24 cellular contexts compared by ENCODE assay signal in the genomic region with DNA sequence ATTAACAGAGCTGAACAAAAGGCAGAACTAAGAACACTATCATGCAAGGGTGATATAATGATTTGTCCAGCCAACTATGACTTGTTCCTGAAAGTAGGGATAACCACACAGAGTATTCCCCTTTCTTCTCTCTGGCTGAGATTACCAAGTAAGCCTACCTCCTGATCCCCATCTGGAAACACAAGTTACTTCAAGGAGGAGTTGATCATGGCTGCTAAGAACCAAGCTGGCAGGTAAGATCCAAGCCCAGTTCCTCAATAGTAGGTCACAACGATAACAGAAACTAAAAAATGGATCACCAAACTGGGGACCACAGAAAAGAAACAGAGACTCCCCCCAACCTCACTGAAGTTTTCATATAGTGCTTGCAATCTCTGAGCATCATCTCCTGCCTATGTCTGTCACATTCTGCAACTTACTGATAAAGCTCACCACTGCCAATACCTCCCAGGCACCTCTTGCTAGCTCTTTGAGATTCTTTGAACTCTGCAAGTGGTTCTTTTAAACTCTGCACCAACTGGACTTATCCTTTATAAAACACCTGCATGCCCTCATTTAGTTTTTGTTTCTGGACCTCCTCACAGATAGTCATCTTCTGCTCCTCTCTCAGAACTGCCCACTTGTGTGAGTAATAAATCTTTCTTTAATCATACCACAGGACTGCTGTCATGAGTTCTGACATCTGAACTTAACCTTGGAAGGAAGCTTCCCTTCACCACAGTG.
DNase-seq lines count a peak whose midpoint lies in the region; ATAC-seq and TF ChIP-seq lines count a peak whose summit lies in the region.
"Had no signal": no experiment of that assay in that cellular context is flagged by ENCODE, and none has a peak within 500 bp of the region (broad histone marks: within the 10 kb centered on the region; RNA-seq: fewer than 3 reads in every experiment).

No MANE protein-coding gene starts in this region.

- H3K9me3 ChIP-seq in A673 (ENCODE audit: low read depth, low read length, poor library complexity, severe bottlenecking) (no peaks in the 10 kb centered on the region), HEK293 (ENCODE audit: control insufficient read depth, insufficient read depth, low read depth, low read length) (no peaks in the 10 kb centered on the region), T-helper 17 cell (ENCODE audit: control insufficient read depth, low read length, poor library complexity, severe bottlenecking) (no peaks in the 10 kb centered on the region), adrenal gland (replicated peaks in 1 of 3) (no peaks in the 10 kb centered on the region), MG63 (no peaks in the 10 kb centered on the region)
- H3K9me3 ChIP-seq: HAP-1, Peyer's patch had no signal

- no peak for TF ChIP-seq CTCF in A673 (conservative IDR thresholded peaks at IDR 0.05; ENCODE audit: low read depth, low read length)
- TF ChIP-seq CTCF in HEK293 (tag by site-specific recombination; IDR thresholded peaks at IDR 0.05) = no peak
- TF ChIP-seq CTCF in adrenal gland (IDR thresholded peaks at IDR 0.05) = no peak

- H3K27me3 ChIP-seq in A673 (replicated peaks; ENCODE audit: insufficient read depth, low read depth, low read length, poor library complexity) = no peaks in the 10 kb centered on the region
- no peaks in the 10 kb centered on the region for H3K27me3 ChIP-seq in adrenal gland
- no peaks in the 10 kb centered on the region for H3K27me3 ChIP-seq in MG63
- H3K27me3 ChIP-seq: BLaER1 treated with 17β-estradiol and CSF1 and Interleukin-3, amounts not matched to agents 10 nM and 100 nM; Peyer's patch had no signal

- H3K27ac ChIP-seq in A673 (ENCODE audit: low read depth, low read length, poor library complexity, severe bottlenecking) (peak overlapping the region; percentile 2), HEK293 (ENCODE audit: extremely low read depth, low read depth, low read length) (no peak overlapping the region), adrenal gland (no peak overlapping the region)
- H3K27ac ChIP-seq: BLaER1 treated with 17β-estradiol and CSF1 and Interleukin-3, amounts not matched to agents 10 nM and 100 nM; Peyer's patch; skin epidermis had no signal

- no peak overlapping the region for H3K27ac Mint-ChIP-seq in activated T-helper 17 cell treated with anti-CD3 and anti-CD28 coated beads, Interleukin-2, amount 50 U/mL, for 72 hours
- no peak overlapping the region for H3K27ac Mint-ChIP-seq in T-helper 17 cell
- H3K27ac Mint-ChIP-seq: activated naive CD4-positive, alpha-beta T cell treated with anti-CD3 and anti-CD28 coated beads, Interleukin-2, amount 10 ng/mL, durations not matched to agents 7 days and 5 days; naive B cell had no signal

- H3K36me3 Mint-ChIP-seq in activated T-helper 17 cell treated with anti-CD3 and anti-CD28 coated beads, Interleukin-2, amount 50 U/mL, for 72 hours (ENCODE audit: low read depth) = no peaks in the 10 kb centered on the region
- peaks cover 2% of the 10 kb centered on the region for H3K36me3 Mint-ChIP-seq in T-helper 17 cell (ENCODE audit: low read depth)
- H3K36me3 Mint-ChIP-seq: activated naive CD4-positive, alpha-beta T cell treated with anti-CD3 and anti-CD28 coated beads, Interleukin-2, amount 10 ng/mL, durations not matched to agents 7 days and 5 days; naive B cell had no signal

- H3K4me3 Mint-ChIP-seq in activated T-helper 17 cell treated with anti-CD3 and anti-CD28 coated beads, Interleukin-2, amount 50 U/mL, for 72 hours = no peak overlapping the region
- H3K4me3 Mint-ChIP-seq in T-helper 17 cell = no peak overlapping the region
- H3K4me3 Mint-ChIP-seq: activated naive CD4-positive, alpha-beta T cell treated with anti-CD3 and anti-CD28 coated beads, Interleukin-2, amount 10 ng/mL, durations not matched to agents 7 days and 5 days; naive B cell had no signal

- intact Hi-C loops in A673 (cut with micrococcal nuclease; ENCODE audit: unreplicated experiment) (no loop called here), adrenal gland (cut with DNase I) (no loop called here)

- WGBS in adrenal gland, 4 donors = 83 to 95% (median 91%) methylated on average over 1 of the region's 1 CpG

- CTCF ChIA-PET in A673 (lab: Charles Lee) (no interaction called here), HEK293 (lab: Yijun Ruan, JAX) (interaction anchor here (0.8 to 1.1 kb wide), 3 partner anchors 9 to 145 kb away, joined by 3 read pairs; no protein-coding TSS in a partner anchor)

- no peaks in the 10 kb centered on the region for H3K4me1 Mint-ChIP-seq in activated T-helper 17 cell treated with anti-CD3 and anti-CD28 coated beads, Interleukin-2, amount 50 U/mL, for 72 hours
- H3K4me1 Mint-ChIP-seq in T-helper 17 cell = peaks cover 3% of the 10 kb centered on the region
- H3K4me1 Mint-ChIP-seq: activated naive CD4-positive, alpha-beta T cell treated with anti-CD3 and anti-CD28 coated beads, Interleukin-2, amount 10 ng/mL, durations not matched to agents 7 days and 5 days; naive B cell had no signal

- H3K4me3 ChIP-seq in A673 (ENCODE audit: low read depth, low read length, poor library complexity, severe bottlenecking) (no peak overlapping the region), HEK293 (ENCODE audit: low read depth, low read length) (no peak overlapping the region), adrenal gland (no peak overlapping the region), MG63 (no peak overlapping the region)
- H3K4me3 ChIP-seq: BLaER1 treated with 17β-estradiol and CSF1 and Interleukin-3, amounts not matched to agents 10 nM and 100 nM; HAP-1; Peyer's patch; skin epidermis had no signal

- H3K4me1 ChIP-seq in A673 (ENCODE audit: insufficient read depth, low read length, poor library complexity, severe bottlenecking) (peaks cover 60% of the 10 kb centered on the region), HEK293 (ENCODE audit: control insufficient read depth, insufficient read depth, low read length) (peaks cover 17% of the 10 kb centered on the region), adrenal gland (replicated peaks in 1 of 2) (no peaks in the 10 kb centered on the region)
- H3K4me1 ChIP-seq: Peyer's patch had no signal

- no peak for TF ChIP-seq POLR2A in adrenal gland (IDR thresholded peaks at IDR 0.05)

- ATAC-seq in activated T-helper 17 cell treated with anti-CD3 and anti-CD28 coated beads, Interleukin-2, amount 50 U/mL, for 72 hours (replicated peaks) = peak; percentile 71
- no peak for ATAC-seq in T-helper 17 cell

- DNase-seq in A673 (ENCODE audit: low spot score) (no peak), iris pigment epithelial cell (ENCODE audit: low read depth) (peak; percentile 41), T-helper 17 cell (no peak), 8988T (no peak), adrenal gland (no peak), MG63 (no peak)
- DNase-seq: activated CD4-positive, alpha-beta T cell treated with anti-CD3 and anti-CD28 coated beads for 48 hours; activated naive CD4-positive, alpha-beta T cell treated with anti-CD3 and anti-CD28 coated beads, Interleukin-2, amount 10 ng/mL, durations not matched to agents 7 days and 5 days; anterior cingulate cortex; caudate nucleus; EL; glutamatergic neuron; IMR-90; mesenchymal stem cell; naive B cell; NCI-H510A; occipital lobe; Peyer's patch; SIG-M5 had no signal

- H3K9me3 Mint-ChIP-seq in activated T-helper 17 cell treated with anti-CD3 and anti-CD28 coated beads, Interleukin-2, amount 50 U/mL, for 72 hours = no peaks in the 10 kb centered on the region
- H3K9me3 Mint-ChIP-seq: activated naive CD4-positive, alpha-beta T cell treated with anti-CD3 and anti-CD28 coated beads, Interleukin-2, amount 10 ng/mL, durations not matched to agents 7 days and 5 days; naive B cell had no signal

- H3K27me3 Mint-ChIP-seq in activated T-helper 17 cell treated with anti-CD3 and anti-CD28 coated beads, Interleukin-2, amount 50 U/mL, for 72 hours = peaks cover 4% of the 10 kb centered on the region
- H3K27me3 Mint-ChIP-seq in T-helper 17 cell = peaks cover 17% of the 10 kb centered on the region

- POLR2A ChIA-PET in A673 (lab: Charles Lee; ENCODE audit: low non-redundant PET) (no interaction called here), HEK293 (lab: Yijun Ruan, JAX) (interaction anchor here (1.4 kb wide), 1 partner anchor 76 kb away, joined by 4 read pairs; the partner anchor contains the start of gene LRP6)

- BruUV-seq in A673 (replicated peaks; lab: Mats Ljungman, UMichigan) = no TSS peak

- H3K36me3 ChIP-seq in A673 (ENCODE audit: insufficient read depth, low read length, poor library complexity, severe bottlenecking) (no peaks in the 10 kb centered on the region), HEK293 (ENCODE audit: control insufficient read depth in 2 of 2, insufficient read depth in 1 of 2, low read length in 2 of 2) (no peaks in the 10 kb centered on the region), adrenal gland (replicated peaks in 1 of 2) (no peaks in the 10 kb centered on the region), MG63 (no peaks in the 10 kb centered on the region; the same call in 1 of the 2 replicates)
- H3K36me3 ChIP-seq: Peyer's patch had no signal

TF ChIP-seq in HEK293, 187 proteins besides CTCF, POLR2A, EP300 and RAD21:
- TF ChIP-seq GLIS1 (tag by site-specific recombination; IDR thresholded peaks at IDR 0.05) (0 out of 2 replicates have a peak, but pooled peaks have one; percentile 11), ZNF366 (tag by site-specific recombination; conservative IDR thresholded peaks at IDR 0.05) (no peak), MZF1 (tag by site-specific recombination; IDR thresholded peaks at IDR 0.05; ENCODE audit: borderline replicate concordance) (peak; percentile 49; the same call in 1 of the 2 replicates), ZNF610 (tag by site-specific recombination; IDR thresholded peaks at IDR 0.05; ENCODE audit: borderline replicate concordance) (no peak)
TF ChIP-seq in HEK293: peak in this region for 2.
